Comparison of ENCODE assay signal across 8 cellular contexts in the genomic region with DNA sequence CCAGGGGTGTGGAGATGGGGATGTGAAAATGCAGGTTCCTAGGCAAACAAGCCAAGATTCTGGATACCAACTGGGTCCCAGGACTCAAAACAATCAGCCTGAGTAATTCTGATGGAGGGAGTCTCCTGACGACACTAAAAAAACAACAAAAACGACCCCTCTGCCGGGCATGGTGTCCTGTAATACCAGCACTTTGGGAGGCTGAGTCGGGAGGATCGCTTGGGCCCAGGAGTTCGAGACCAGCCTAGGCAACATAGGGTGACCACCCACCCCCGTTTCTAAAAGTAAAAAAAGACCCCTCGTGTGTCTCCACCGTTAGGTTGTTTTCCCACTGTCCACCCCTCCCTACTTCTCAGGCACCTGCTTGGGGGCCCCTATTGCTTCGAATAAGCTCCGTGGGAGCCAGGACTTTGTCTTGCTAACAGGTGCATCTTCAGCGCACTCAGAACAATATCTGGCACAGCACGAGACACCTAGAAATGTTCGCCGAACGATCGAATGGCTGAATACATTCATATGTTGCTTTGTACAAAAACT. TPM values are rescaled to one million over a fixed set of nuclear protein-coding genes. Genes with fewer than 3 reads are reported as not detected.
A peak's percentile ranks its signal among the peaks of the same experiment; 100 is the strongest.
DNase-seq lines count a peak whose midpoint lies in the region; ATAC-seq lines count a peak whose summit lies in the region.

No MANE protein-coding gene starts in this region.

- no peak for ATAC-seq in activated CD8-positive, alpha-beta T cell treated with anti-CD3 and anti-CD28 coated beads, Interleukin-2, amount 10 ng/mL, durations not matched to agents 7 days and 5 days
- ATAC-seq in GM21390 (IDR thresholded peaks at IDR 0.05; ENCODE audit: unreplicated experiment) (no peak), HG03520 (IDR thresholded peaks at IDR 0.05; ENCODE audit: unreplicated experiment) (no peak)

- no peaks in the 10 kb centered on the region for H3K27me3 Mint-ChIP-seq in activated CD8-positive, alpha-beta T cell treated with anti-CD3 and anti-CD28 coated beads, Interleukin-2, amount 10 ng/mL, durations not matched to agents 7 days and 5 days (ENCODE audit: low read depth)
- H3K27me3 Mint-ChIP-seq in stimulated activated naive CD8-positive, alpha-beta T cell treated with anti-CD3 and anti-CD28 coated beads, Interleukin-15, Interleukin-2, amounts not matched to agents 100 ng/mL and 50 ng/mL, for 24 hours, result no peaks in the 10 kb centered on the region

- peaks cover 27% of the 10 kb centered on the region for H3K36me3 Mint-ChIP-seq in activated CD8-positive, alpha-beta T cell treated with anti-CD3 and anti-CD28 coated beads, Interleukin-2, amount 10 ng/mL, durations not matched to agents 7 days and 5 days (ENCODE audit: low read depth)
- peaks cover 45% of the 10 kb centered on the region for H3K36me3 Mint-ChIP-seq in stimulated activated naive CD8-positive, alpha-beta T cell treated with anti-CD3 and anti-CD28 coated beads, Interleukin-15, Interleukin-2, amounts not matched to agents 100 ng/mL and 50 ng/mL, for 24 hours (ENCODE audit: low read depth)

- H3K9me3 Mint-ChIP-seq in activated CD8-positive, alpha-beta T cell treated with anti-CD3 and anti-CD28 coated beads, Interleukin-2, amount 10 ng/mL, durations not matched to agents 7 days and 5 days (ENCODE audit: insufficient read depth), result no peaks in the 10 kb centered on the region
- H3K9me3 Mint-ChIP-seq in stimulated activated naive CD8-positive, alpha-beta T cell treated with anti-CD3 and anti-CD28 coated beads, Interleukin-15, Interleukin-2, amounts not matched to agents 100 ng/mL and 50 ng/mL, for 24 hours, result no peaks in the 10 kb centered on the region

- peak overlapping the region; percentile 95 for H3K4me3 ChIP-seq in iPS-15b (ENCODE audit: low read depth, low read length)

- peak overlapping the region; percentile 97 for H3K27ac Mint-ChIP-seq in activated CD8-positive, alpha-beta T cell treated with anti-CD3 and anti-CD28 coated beads, Interleukin-2, amount 10 ng/mL, durations not matched to agents 7 days and 5 days
- H3K27ac Mint-ChIP-seq in stimulated activated naive CD8-positive, alpha-beta T cell treated with anti-CD3 and anti-CD28 coated beads, Interleukin-15, Interleukin-2, amounts not matched to agents 100 ng/mL and 50 ng/mL, for 24 hours, result peak overlapping the region; percentile 99

- peak; percentile 53 for DNase-seq in DMS53 (lab: John Stamatoyannopoulos, UW)
- DNase-seq in DMS53 treated with DMSO at 0.1 percent for 48 hours (lab: John Stamatoyannopoulos, UW; ENCODE audit: unreplicated experiment), result no peak
- peak; percentile 28 for DNase-seq in activated CD8-positive, alpha-beta T cell treated with anti-CD3 and anti-CD28 coated beads, Interleukin-2, amount 10 ng/mL, durations not matched to agents 7 days and 5 days
- DNase-seq in NCI-H1694 treated with DMSO at 0.1 percent for 48 hours (lab: John Stamatoyannopoulos, UW), result no peak

- H3K4me1 Mint-ChIP-seq in activated CD8-positive, alpha-beta T cell treated with anti-CD3 and anti-CD28 coated beads, Interleukin-2, amount 10 ng/mL, durations not matched to agents 7 days and 5 days (ENCODE audit: low read depth), result peaks cover 53% of the 10 kb centered on the region
- peaks cover 83% of the 10 kb centered on the region for H3K4me1 Mint-ChIP-seq in stimulated activated naive CD8-positive, alpha-beta T cell treated with anti-CD3 and anti-CD28 coated beads, Interleukin-15, Interleukin-2, amounts not matched to agents 100 ng/mL and 50 ng/mL, for 24 hours (ENCODE audit: low read depth)

- H3K9me3 ChIP-seq in iPS-15b (ENCODE audit: control insufficient read depth, insufficient read depth, low read length), result no peaks in the 10 kb centered on the region

- H3K4me3 Mint-ChIP-seq in activated CD8-positive, alpha-beta T cell treated with anti-CD3 and anti-CD28 coated beads, Interleukin-2, amount 10 ng/mL, durations not matched to agents 7 days and 5 days, result peak overlapping the region; percentile 96
- peak overlapping the region; percentile 99 for H3K4me3 Mint-ChIP-seq in stimulated activated naive CD8-positive, alpha-beta T cell treated with anti-CD3 and anti-CD28 coated beads, Interleukin-15, Interleukin-2, amounts not matched to agents 100 ng/mL and 50 ng/mL, for 24 hours

- CTCF ChIA-PET in activated CD8-positive, alpha-beta T cell treated with anti-CD3 and anti-CD28 coated beads, Interleukin-2, amount 10 ng/mL, durations not matched to agents 7 days and 5 days (lab: Charles Lee), result interaction anchor here (0.6 to 3.7 kb wide), 6 partner anchors 26 to 263 kb away, joined by 3 to 46 read pairs (median 6); no protein-coding TSS in a partner anchor

- no peaks in the 10 kb centered on the region for H3K36me3 ChIP-seq in iPS-15b (ENCODE audit: control insufficient read depth, insufficient read depth, low read length)

- peaks cover 5% of the 10 kb centered on the region for H3K4me1 ChIP-seq in iPS-15b (ENCODE audit: control insufficient read depth, insufficient read depth, low read length)

- POLR2A ChIA-PET in activated CD8-positive, alpha-beta T cell treated with anti-CD3 and anti-CD28 coated beads, Interleukin-2, amount 10 ng/mL, durations not matched to agents 7 days and 5 days (lab: Charles Lee), result interaction anchor here (0.6 kb wide), 1 partner anchor 340 kb away, joined by 3 read pairs; no protein-coding TSS in a partner anchor

- H3K9ac ChIP-seq in iPS-15b (ENCODE audit: low read depth, low read length), result peak overlapping the region; percentile 90

- no peaks in the 10 kb centered on the region for H3K27me3 ChIP-seq in iPS-15b (ENCODE audit: control insufficient read depth, insufficient read depth, low read length)

RNA-seq across cellular contexts. Expression of gene NRF1, which starts 0.7 kb away (rescaled TPM):
- 10 to 100 TPM; 28.1 to 30.0 TPM for total RNA-seq in activated CD8-positive, alpha-beta T cell treated with anti-CD3 and anti-CD28 coated beads, Interleukin-2, amount 10 ng/mL, durations not matched to agents 7 days and 5 days

Comparison
In these comparisons a context has a peak if more than half of its experiments do, and no peak if none do; other contexts are left out.
1. DNase-seq: peak in DMS53 (single experiment) and activated CD8-positive, alpha-beta T cell treated with anti-CD3 and anti-CD28 coated beads, Interleukin-2, amount 10 ng/mL, durations not matched to agents 7 days and 5 days (single experiment); none in DMS53 treated with DMSO at 0.1 percent for 48 hours (single experiment) and NCI-H1694 treated with DMSO at 0.1 percent for 48 hours (single experiment).